2 cellular contexts compared by ENCODE assay signal in genomic region chr22:23695141-23695540, GRCh38.
TF ChIP-seq lines count a peak whose summit lies in the region.

No MANE protein-coding gene starts in this region.

TF ChIP-seq in liver, 16 proteins besides CTCF, POLR2A, EP300 and RAD21:
- TF ChIP-seq EGR1 (IDR thresholded peaks at IDR 0.05; ENCODE audit: low read depth in 2 of 2) (no peak), JUND (IDR thresholded peaks at IDR 0.05) (no peak), YY1 (IDR thresholded peaks at IDR 0.05) (no peak), HNF4A (conservative IDR thresholded peaks at IDR 0.05) (no peak), NR2F2 (IDR thresholded peaks at IDR 0.05) (no peak), ZBTB33 (IDR thresholded peaks at IDR 0.05) (no peak), GABPA (IDR thresholded peaks at IDR 0.05 in 1 of 2, conservative IDR thresholded peaks at IDR 0.05 in 1 of 2) (no peak), HNF4G (IDR thresholded peaks at IDR 0.05) (no peak), FOXA1 (IDR thresholded peaks at IDR 0.05) (no peak), SP1 (IDR thresholded peaks at IDR 0.05) (no peak), TAF1 (conservative IDR thresholded peaks at IDR 0.05) (no peak), FOXA2 (IDR thresholded peaks at IDR 0.05) (no peak), REST (IDR thresholded peaks at IDR 0.05) (no peak)
- TF ChIP-seq, protein P1, sequence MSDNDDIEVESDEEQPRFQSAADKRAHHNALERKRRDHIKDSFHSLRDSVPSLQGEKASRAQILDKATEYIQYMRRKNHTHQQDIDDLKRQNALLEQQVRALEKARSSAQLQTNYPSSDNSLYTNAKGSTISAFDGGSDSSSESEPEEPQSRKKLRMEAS (IDR thresholded peaks at IDR 0.05), result no peak
- TF ChIP-seq, protein P2, sequence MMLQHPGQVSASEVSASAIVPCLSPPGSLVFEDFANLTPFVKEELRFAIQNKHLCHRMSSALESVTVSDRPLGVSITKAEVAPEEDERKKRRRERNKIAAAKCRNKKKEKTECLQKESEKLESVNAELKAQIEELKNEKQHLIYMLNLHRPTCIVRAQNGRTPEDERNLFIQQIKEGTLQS (IDR thresholded peaks at IDR 0.05), result no peak

TF ChIP-seq in HepG2, 621 proteins besides CTCF, POLR2A, EP300 and RAD21:
- no peak for TF ChIP-seq KLF15 (CRISPR knock-in tag; IDR thresholded peaks at IDR 0.05; ENCODE audit: borderline replicate concordance)
- no peak for TF ChIP-seq CHD4 (IDR thresholded peaks at IDR 0.05; ENCODE audit: borderline replicate concordance, low read length)
- no peak for TF ChIP-seq ZNF335 (CRISPR knock-in tag; IDR thresholded peaks at IDR 0.05)
- TF ChIP-seq ZNF619 (CRISPR knock-in tag; IDR thresholded peaks at IDR 0.05), result no peak
- no peak for TF ChIP-seq HNF4A (CRISPR knock-in tag; IDR thresholded peaks at IDR 0.05)
- no peak for TF ChIP-seq RFX5 (IDR thresholded peaks at IDR 0.05; ENCODE audit: low read depth, low read length)
- no peak for TF ChIP-seq ZNF30 (CRISPR knock-in tag; IDR thresholded peaks at IDR 0.05)
- TF ChIP-seq RAD51 (IDR thresholded peaks at IDR 0.05; ENCODE audit: borderline replicate concordance), result no peak
- TF ChIP-seq ZNF549 (CRISPR knock-in tag; IDR thresholded peaks at IDR 0.05), result no peak
- no peak for TF ChIP-seq AKAP8 (CRISPR knock-in tag; IDR thresholded peaks at IDR 0.05)
- TF ChIP-seq ZNF766 (CRISPR knock-in tag; IDR thresholded peaks at IDR 0.05; ENCODE audit: borderline replicate concordance), result no peak
- TF ChIP-seq, protein P3, sequence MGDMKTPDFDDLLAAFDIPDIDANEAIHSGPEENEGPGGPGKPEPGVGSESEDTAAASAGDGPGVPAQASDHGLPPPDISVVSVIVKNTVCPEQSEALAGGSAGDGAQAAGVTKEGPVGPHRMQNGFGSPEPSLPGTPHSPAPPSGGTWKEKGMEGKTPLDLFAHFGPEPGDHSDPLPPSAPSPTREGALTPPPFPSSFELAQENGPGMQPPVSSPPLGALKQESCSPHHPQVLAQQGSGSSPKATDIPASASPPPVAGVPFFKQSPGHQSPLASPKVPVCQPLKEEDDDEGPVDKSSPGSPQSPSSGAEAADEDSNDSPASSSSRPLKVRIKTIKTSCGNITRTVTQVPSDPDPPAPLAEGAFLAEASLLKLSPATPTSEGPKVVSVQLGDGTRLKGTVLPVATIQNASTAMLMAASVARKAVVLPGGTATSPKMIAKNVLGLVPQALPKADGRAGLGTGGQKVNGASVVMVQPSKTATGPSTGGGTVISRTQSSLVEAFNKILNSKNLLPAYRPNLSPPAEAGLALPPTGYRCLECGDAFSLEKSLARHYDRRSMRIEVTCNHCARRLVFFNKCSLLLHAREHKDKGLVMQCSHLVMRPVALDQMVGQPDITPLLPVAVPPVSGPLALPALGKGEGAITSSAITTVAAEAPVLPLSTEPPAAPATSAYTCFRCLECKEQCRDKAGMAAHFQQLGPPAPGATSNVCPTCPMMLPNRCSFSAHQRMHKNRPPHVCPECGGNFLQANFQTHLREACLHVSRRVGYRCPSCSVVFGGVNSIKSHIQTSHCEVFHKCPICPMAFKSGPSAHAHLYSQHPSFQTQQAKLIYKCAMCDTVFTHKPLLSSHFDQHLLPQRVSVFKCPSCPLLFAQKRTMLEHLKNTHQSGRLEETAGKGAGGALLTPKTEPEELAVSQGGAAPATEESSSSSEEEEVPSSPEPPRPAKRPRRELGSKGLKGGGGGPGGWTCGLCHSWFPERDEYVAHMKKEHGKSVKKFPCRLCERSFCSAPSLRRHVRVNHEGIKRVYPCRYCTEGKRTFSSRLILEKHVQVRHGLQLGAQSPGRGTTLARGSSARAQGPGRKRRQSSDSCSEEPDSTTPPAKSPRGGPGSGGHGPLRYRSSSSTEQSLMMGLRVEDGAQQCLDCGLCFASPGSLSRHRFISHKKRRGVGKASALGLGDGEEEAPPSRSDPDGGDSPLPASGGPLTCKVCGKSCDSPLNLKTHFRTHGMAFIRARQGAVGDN (CRISPR knock-in tag; IDR thresholded peaks at IDR 0.05), result no peak
- TF ChIP-seq SUZ12 (IDR thresholded peaks at IDR 0.05; ENCODE audit: low read depth, low read length), result no peak
